Comparison of ENCODE assay signal across 13 cellular contexts in genomic region chr6:118679293-118679692, GRCh38. TPM values are rescaled to one million over a fixed set of nuclear protein-coding genes. Genes with fewer than 3 reads are reported as not detected.
DNase-seq lines count a peak whose midpoint lies in the region; ATAC-seq and TF ChIP-seq lines count a peak whose summit lies in the region.
"Had no signal": no experiment of that assay in that cellular context is flagged by ENCODE, and none has a peak within 500 bp of the region (broad histone marks: within the 10 kb centered on the region; RNA-seq: fewer than 3 reads in every experiment).

No MANE protein-coding gene starts in this region.

- CTCF ChIA-PET in activated naive CD4-positive, alpha-beta T cell treated with anti-CD3 and anti-CD28 coated beads for 36 hours (lab: Charles Lee) = no interaction called here
- CTCF ChIA-PET in activated naive CD4-positive, alpha-beta T cell treated with anti-CD3 and anti-CD28 coated beads, Interleukin-2, amount 10 ng/mL, durations not matched to agents 7 days and 5 days (lab: Charles Lee) = no interaction called here

- intact Hi-C loops in activated naive CD4-positive, alpha-beta T cell treated with anti-CD3 and anti-CD28 coated beads for 36 hours (cut with micrococcal nuclease) = loop anchor here (1.0 kb wide), 1 partner anchor 12 kb away; no protein-coding TSS in a partner anchor
- intact Hi-C loops in ovary (cut with DNase I) = no loop called here

- no peak for DNase-seq in activated naive CD4-positive, alpha-beta T cell treated with anti-CD3 and anti-CD28 coated beads for 36 hours
- no peak for DNase-seq in activated naive CD4-positive, alpha-beta T cell treated with anti-CD3 and anti-CD28 coated beads, Interleukin-2, amount 10 ng/mL, durations not matched to agents 7 days and 5 days
- no peak for DNase-seq in SJSA1 (ENCODE audit: low read depth in 1 of 2, low spot score in 2 of 2)
- peak; percentile 37 for DNase-seq in fibroblast of pulmonary artery (ENCODE audit: low read depth)
- no peak for DNase-seq in ovary
- no peak for DNase-seq in NCI-H526 treated with DMSO at 0.1 percent for 48 hours (lab: John Stamatoyannopoulos, UW)
- DNase-seq: amniotic stem cell; effector CD4-positive, alpha-beta T cell; hippocampal formation; NCI-H2081; uterus had no signal

- 87% methylated on average over 1 of the region's 1 CpG for WGBS in urinary bladder
- WGBS in ovary, 3 donors = 86 to 95% (median 94%) methylated on average over 1 of the region's 1 CpG

- no peaks in the 10 kb centered on the region for H3K27me3 Mint-ChIP-seq in activated naive CD4-positive, alpha-beta T cell treated with anti-CD3 and anti-CD28 coated beads for 36 hours (ENCODE audit: low read depth)
- no peaks in the 10 kb centered on the region for H3K27me3 Mint-ChIP-seq in activated naive CD4-positive, alpha-beta T cell treated with anti-CD3 and anti-CD28 coated beads, Interleukin-2, amount 10 ng/mL, durations not matched to agents 7 days and 5 days

- H3K27ac ChIP-seq in SJSA1 = 0 out of 2 replicates have a peak overlapping the region, but pooled peaks have one; percentile 33
- H3K27ac ChIP-seq in urinary bladder (ENCODE audit: low read depth) = peak overlapping the region; percentile 5
- H3K27ac ChIP-seq in ovary = no peak overlapping the region
- H3K27ac ChIP-seq: uterus had no signal

- peak overlapping the region; percentile 14 for H3K27ac Mint-ChIP-seq in activated naive CD4-positive, alpha-beta T cell treated with anti-CD3 and anti-CD28 coated beads for 36 hours
- no peak overlapping the region for H3K27ac Mint-ChIP-seq in activated naive CD4-positive, alpha-beta T cell treated with anti-CD3 and anti-CD28 coated beads, Interleukin-2, amount 10 ng/mL, durations not matched to agents 7 days and 5 days

- TF ChIP-seq CTCF in fibroblast of pulmonary artery (IDR thresholded peaks at IDR 0.05; ENCODE audit: low read length, missing control alignments) (no peak), ovary (IDR thresholded peaks at IDR 0.05) (no peak)

- H3K9me3 ChIP-seq in SJSA1 (replicated peaks) = no peaks in the 10 kb centered on the region
- H3K9me3 ChIP-seq in ovary = no peaks in the 10 kb centered on the region
- H3K9me3 ChIP-seq: uterus had no signal

- H3K36me3 Mint-ChIP-seq in activated naive CD4-positive, alpha-beta T cell treated with anti-CD3 and anti-CD28 coated beads for 36 hours (ENCODE audit: low read depth) = peaks cover 6% of the 10 kb centered on the region
- peaks cover 37% of the 10 kb centered on the region for H3K36me3 Mint-ChIP-seq in activated naive CD4-positive, alpha-beta T cell treated with anti-CD3 and anti-CD28 coated beads, Interleukin-2, amount 10 ng/mL, durations not matched to agents 7 days and 5 days

- H3K36me3 ChIP-seq in SJSA1 (no peaks in the 10 kb centered on the region), urinary bladder (ENCODE audit: insufficient read depth) (no peaks in the 10 kb centered on the region), ovary (no peaks in the 10 kb centered on the region)
- H3K36me3 ChIP-seq: uterus had no signal

- no peaks in the 10 kb centered on the region for H3K9me3 Mint-ChIP-seq in activated naive CD4-positive, alpha-beta T cell treated with anti-CD3 and anti-CD28 coated beads for 36 hours
- H3K9me3 Mint-ChIP-seq in activated naive CD4-positive, alpha-beta T cell treated with anti-CD3 and anti-CD28 coated beads, Interleukin-2, amount 10 ng/mL, durations not matched to agents 7 days and 5 days = no peaks in the 10 kb centered on the region

- H3K4me1 ChIP-seq in SJSA1 (replicated peaks) = peaks cover 11% of the 10 kb centered on the region
- H3K4me1 ChIP-seq in urinary bladder (ENCODE audit: insufficient read depth) = no peaks in the 10 kb centered on the region
- H3K4me1 ChIP-seq in ovary (ENCODE audit: insufficient read depth) = no peaks in the 10 kb centered on the region
- H3K4me1 ChIP-seq: uterus had no signal

- ATAC-seq in GM18907 (IDR thresholded peaks at IDR 0.05; ENCODE audit: unreplicated experiment) = no peak

- TF ChIP-seq EP300 in ovary (IDR thresholded peaks at IDR 0.05) = no peak

- TF ChIP-seq POLR2A in ovary (IDR thresholded peaks at IDR 0.05) = no peak

- H3K27me3 ChIP-seq in SJSA1 (replicated peaks) (0 out of 2 replicates have a peak, but pooled peaks cover 3% of the 10 kb centered on the region), ovary (no peaks in the 10 kb centered on the region)
- H3K27me3 ChIP-seq: uterus had no signal

- H3K4me3 ChIP-seq in SJSA1 (no peak overlapping the region), fibroblast of pulmonary artery (replicated peaks; ENCODE audit: low read depth, low read length) (no peak overlapping the region), urinary bladder (ENCODE audit: low read depth, low read length) (no peak overlapping the region), ovary (no peak overlapping the region)
- H3K4me3 ChIP-seq: uterus had no signal

- peaks cover 59% of the 10 kb centered on the region for H3K4me1 Mint-ChIP-seq in activated naive CD4-positive, alpha-beta T cell treated with anti-CD3 and anti-CD28 coated beads for 36 hours (ENCODE audit: low read depth)
- peaks cover 32% of the 10 kb centered on the region for H3K4me1 Mint-ChIP-seq in activated naive CD4-positive, alpha-beta T cell treated with anti-CD3 and anti-CD28 coated beads, Interleukin-2, amount 10 ng/mL, durations not matched to agents 7 days and 5 days

- no peak overlapping the region for H3K4me3 Mint-ChIP-seq in activated naive CD4-positive, alpha-beta T cell treated with anti-CD3 and anti-CD28 coated beads for 36 hours
- no peak overlapping the region for H3K4me3 Mint-ChIP-seq in activated naive CD4-positive, alpha-beta T cell treated with anti-CD3 and anti-CD28 coated beads, Interleukin-2, amount 10 ng/mL, durations not matched to agents 7 days and 5 days

RNA-seq across cellular contexts. Expression of gene CEP85L, which starts 27.9 kb away (rescaled TPM):
- 10 to 100 TPM; 31.4 to 31.9 TPM for total RNA-seq in activated naive CD4-positive, alpha-beta T cell treated with anti-CD3 and anti-CD28 coated beads for 36 hours
- total RNA-seq in SJSA1 (2014; rRNA removed; shearing (Covaris generic)) = 6.5 and 12.7 TPM in 2 replicates
- 73.4 TPM for total RNA-seq in urinary bladder
- polyA plus RNA-seq in urinary bladder = 7.8 TPM
- total RNA-seq in ovary = 10 to 100 TPM; 17.7 to 33.4 (median 26.2) TPM
- 1 to 10 TPM; 4.0 to 6.2 TPM for polyA plus RNA-seq in ovary

Comparison
In these comparisons a context has a peak if more than half of its experiments do, and no peak if none do; other contexts are left out.
1. H3K27ac ChIP-seq: peak in SJSA1 (single experiment) and urinary bladder (single experiment); none in ovary (0 of 2).